ENCODE assay signal across 8 cellular contexts in the genomic region with DNA sequence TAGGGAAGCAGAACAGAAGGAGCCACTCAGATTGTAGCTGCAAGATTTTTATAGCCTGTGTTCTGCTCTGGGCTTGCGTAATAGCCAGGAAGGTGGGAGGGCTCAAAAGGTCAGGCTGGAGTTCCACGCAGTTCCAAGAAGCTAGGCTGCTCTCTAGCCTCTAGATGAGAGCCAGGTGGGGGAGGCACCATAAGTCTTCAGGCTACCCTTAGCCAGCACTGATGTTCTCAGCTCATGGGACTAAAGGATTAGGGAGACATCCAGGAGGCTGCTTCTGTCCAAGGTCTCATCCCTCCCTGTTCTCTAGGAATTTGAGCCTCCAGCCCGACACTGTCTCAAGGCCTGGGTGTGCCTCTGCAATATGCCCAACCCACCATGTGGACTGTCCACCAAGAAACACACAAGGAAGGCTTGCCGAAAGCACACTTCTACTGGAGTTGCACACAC. TPM values are rescaled to one million over a fixed set of nuclear protein-coding genes. Genes with fewer than 3 reads are reported as not detected.
A peak's percentile ranks its signal among the peaks of the same experiment; 100 is the strongest.
DNase-seq lines count a peak whose midpoint lies in the region; ATAC-seq and TF ChIP-seq lines count a peak whose summit lies in the region.

No MANE protein-coding gene starts in this region.

- intact Hi-C loops in dendritic cell treated with granulocyte-macrophage colony-stimulating factor and Interleukin-4, amounts not matched to agents 40 ng/mL and 50 ng/mL, for 4 days (cut with micrococcal nuclease), result no loop called here

- no peak for TF ChIP-seq CTCF in BJ (IDR thresholded peaks at IDR 0.05; ENCODE audit: insufficient read depth, low read depth, low read length)

- H3K4me3 Mint-ChIP-seq in dendritic cell treated with granulocyte-macrophage colony-stimulating factor and Interleukin-4, amounts not matched to agents 40 ng/mL and 50 ng/mL, for 4 days, result peak overlapping the region; percentile 85

- H3K27ac Mint-ChIP-seq in dendritic cell treated with granulocyte-macrophage colony-stimulating factor and Interleukin-4, amounts not matched to agents 40 ng/mL and 50 ng/mL, for 4 days, result peak overlapping the region; percentile 94

- peak overlapping the region; percentile 79 for H3K4me3 ChIP-seq in BJ (ENCODE audit: low read depth, low read length)

- ATAC-seq in GM21515 (IDR thresholded peaks at IDR 0.05; ENCODE audit: unreplicated experiment) (no peak), GM18873 (IDR thresholded peaks at IDR 0.05; ENCODE audit: low FRiP score, unreplicated experiment) (no peak), HG02642 (IDR thresholded peaks at IDR 0.05; ENCODE audit: poor library complexity, unreplicated experiment) (no peak)

- H3K9me3 Mint-ChIP-seq in dendritic cell treated with granulocyte-macrophage colony-stimulating factor and Interleukin-4, amounts not matched to agents 40 ng/mL and 50 ng/mL, for 4 days, result no peaks in the 10 kb centered on the region

- peaks cover 18% of the 10 kb centered on the region for H3K36me3 ChIP-seq in BJ (ENCODE audit: control insufficient read depth, insufficient read depth, low read length)

- H3K27me3 Mint-ChIP-seq in dendritic cell treated with granulocyte-macrophage colony-stimulating factor and Interleukin-4, amounts not matched to agents 40 ng/mL and 50 ng/mL, for 4 days, result no peaks in the 10 kb centered on the region

- DNase-seq in BJ (ENCODE audit: low read depth), result no peak
- peak; percentile 78 for DNase-seq in NCI-H226
- DNase-seq in mucosa of gallbladder (ENCODE audit: low spot score), result peak; percentile 43
- no peak for DNase-seq in T-helper 9 cell

- CTCF ChIA-PET in BJ (lab: Yijun Ruan, JAX), result interaction anchor here (1.1 to 6.7 kb wide), 10 partner anchors 8 to 256 kb away, joined by 3 to 62 read pairs (median 16); a partner anchor contains a TSS

- H3K36me3 Mint-ChIP-seq in dendritic cell treated with granulocyte-macrophage colony-stimulating factor and Interleukin-4, amounts not matched to agents 40 ng/mL and 50 ng/mL, for 4 days (ENCODE audit: low read depth), result peaks cover 33% of the 10 kb centered on the region

- POLR2A ChIA-PET in BJ (lab: Charles Lee), result no interaction called here

- H3K27me3 ChIP-seq in BJ (ENCODE audit: control insufficient read depth, insufficient read depth, low read length), result no peaks in the 10 kb centered on the region

- H3K4me1 Mint-ChIP-seq in dendritic cell treated with granulocyte-macrophage colony-stimulating factor and Interleukin-4, amounts not matched to agents 40 ng/mL and 50 ng/mL, for 4 days (ENCODE audit: low read depth), result peaks cover 64% of the 10 kb centered on the region

RNA-seq across cellular contexts. Expression of a gene that starts 1.7 kb away (rescaled TPM):
- 37.2 and 63.1 TPM in 2 replicates for polyA plus RNA-seq in BJ (2011; rRNA removed)
- 51.2 and 61.6 TPM in 2 replicates for polyA minus RNA-seq in BJ (2011; rRNA and poly(A)+ RNA removed)
- total RNA-seq in mucosa of gallbladder, result 53.1 TPM

RNA-seq across cellular contexts. Expression of a gene that starts 14.4 kb away (rescaled TPM):
- polyA plus RNA-seq in BJ (2011; rRNA removed), result not detected in 2 replicates
- polyA minus RNA-seq in BJ (2011; rRNA and poly(A)+ RNA removed), result 0.21 TPM in 1 of 2 replicates, not detected in the other
- total RNA-seq in mucosa of gallbladder, result 1.5 TPM

RNA-seq across cellular contexts. Expression of a gene that starts 22.2 kb away (rescaled TPM):
- polyA plus RNA-seq in BJ (2011; rRNA removed), result 2,513 and 3,601 TPM in 2 replicates
- 1,200 and 2,134 TPM in 2 replicates for polyA minus RNA-seq in BJ (2011; rRNA and poly(A)+ RNA removed)
- total RNA-seq in mucosa of gallbladder, result 361 TPM

RNA-seq across cellular contexts. Expression of a gene that starts 39.2 kb away (rescaled TPM):
- polyA plus RNA-seq in BJ (2011; rRNA removed), result 0.82 and 1.3 TPM in 2 replicates
- polyA minus RNA-seq in BJ (2011; rRNA and poly(A)+ RNA removed), result 0.57 and 0.62 TPM in 2 replicates
- total RNA-seq in mucosa of gallbladder, result 0.29 TPM

RNA-seq across cellular contexts. Expression of a gene that starts 48.4 kb away (rescaled TPM):
- 8.2 and 9.7 TPM in 2 replicates for polyA plus RNA-seq in BJ (2011; rRNA removed)
- polyA minus RNA-seq in BJ (2011; rRNA and poly(A)+ RNA removed), result 19.1 and 25.5 TPM in 2 replicates
- total RNA-seq in mucosa of gallbladder, result 104 TPM

Comparison
In these comparisons a context has a peak if more than half of its experiments do, and no peak if none do; other contexts are left out.
1. DNase-seq: peak in NCI-H226 (single experiment) and mucosa of gallbladder (single experiment); none in BJ (single experiment) and T-helper 9 cell (single experiment).